ENCODE assay signal across 8 cellular contexts in genomic region chr16:56933266-56933619, GRCh38. TPM values are rescaled to one million over a fixed set of nuclear protein-coding genes. Genes with fewer than 3 reads are reported as not detected.
DNase-seq lines count a peak whose midpoint lies in the region; ATAC-seq and TF ChIP-seq lines count a peak whose summit lies in the region.

No MANE protein-coding gene starts in this region.

- TF ChIP-seq CTCF in HEK293 (tag by site-specific recombination; IDR thresholded peaks at IDR 0.05): no peak
- TF ChIP-seq CTCF in VCaP (conservative IDR thresholded peaks at IDR 0.05): no peak
- no peak for TF ChIP-seq CTCF in fibroblast of the aortic adventitia (IDR thresholded peaks at IDR 0.05; ENCODE audit: insufficient read depth, low read length)

- peak; percentile 35 for DNase-seq in fibroblast of the aortic adventitia (ENCODE audit: low read depth)
- DNase-seq in NCI-H446 treated with DMSO at 0.1 percent for 48 hours (lab: John Stamatoyannopoulos, UW): no peak
- DNase-seq in iPS-NIHi11 (ENCODE audit: low spot score): no peak
- DNase-seq in foreskin melanocyte: no peak

- H3K9ac ChIP-seq in skeletal muscle tissue (ENCODE audit: low read depth in 1 of 3, low read length in 3 of 3): peak overlapping the region; percentile 95 to 100 (median 98)

- H3K4me3 ChIP-seq in HEK293 (ENCODE audit: low read depth, low read length): peak overlapping the region; percentile 67
- H3K4me3 ChIP-seq in fibroblast of the aortic adventitia (ENCODE audit: low read depth, low read length): peak overlapping the region; percentile 93
- H3K4me3 ChIP-seq in skeletal muscle tissue (ENCODE audit: low read length in 3 of 3): peak overlapping the region; percentile 95 to 98 (median 97)

- CTCF ChIA-PET in HEK293 (lab: Yijun Ruan, JAX): interaction anchor here (1.1 to 1.6 kb wide), 2 partner anchors 18 to 64 kb away, joined by 3 to 5 read pairs; no protein-coding TSS in a partner anchor

- H3K4me1 ChIP-seq in HEK293 (ENCODE audit: control insufficient read depth, insufficient read depth, low read length) (peaks cover 3% of the 10 kb centered on the region; the same call in 1 of the 2 replicates), skeletal muscle tissue (ENCODE audit: control insufficient read depth in 3 of 3, insufficient read depth in 3 of 3, low read length in 3 of 3) (peaks cover 19 to 31% (median 25%) of the 10 kb centered on the region in 3 donors)

- H3K27me3 ChIP-seq in skeletal muscle tissue (ENCODE audit: control insufficient read depth in 3 of 3, insufficient read depth in 3 of 3, low read length in 3 of 3): no peaks in the 10 kb centered on the region

- H3K27ac ChIP-seq in HEK293 (ENCODE audit: extremely low read depth, low read depth, low read length): no peak overlapping the region; the same call in 1 of the 2 replicates
- H3K27ac ChIP-seq in VCaP: peak overlapping the region; percentile 92
- H3K27ac ChIP-seq in skeletal muscle tissue (ENCODE audit: low read depth, low read length): peak overlapping the region; percentile 98

- no peaks in the 10 kb centered on the region for H3K9me3 ChIP-seq in HEK293 (ENCODE audit: control insufficient read depth, insufficient read depth, low read depth, low read length)
- H3K9me3 ChIP-seq in skeletal muscle tissue (ENCODE audit: control insufficient read depth in 3 of 3, low read length in 3 of 3): no peaks in the 10 kb centered on the region

- ATAC-seq in GM21447 (IDR thresholded peaks at IDR 0.05; ENCODE audit: unreplicated experiment): no peak

- POLR2A ChIA-PET in HEK293 (lab: Yijun Ruan, JAX): interaction anchor here (0.5 to 3.3 kb wide), 5 partner anchors 11 to 119 kb away, joined by 3 to 16 read pairs (median 4); no protein-coding TSS in a partner anchor

- H3K36me3 ChIP-seq in HEK293 (ENCODE audit: control insufficient read depth in 2 of 2, insufficient read depth in 1 of 2, low read length in 2 of 2): peaks cover 15 to 33% of the 10 kb centered on the region in 2 experiments
- peaks cover 26 to 32% (median 27%) of the 10 kb centered on the region in 3 donors for H3K36me3 ChIP-seq in skeletal muscle tissue (ENCODE audit: control insufficient read depth in 3 of 3, insufficient read depth in 3 of 3, low read length in 3 of 3)

TF ChIP-seq in HEK293, 187 proteins besides CTCF, POLR2A, EP300 and RAD21:
- no peak for TF ChIP-seq OVOL3 (tag by site-specific recombination; IDR thresholded peaks at IDR 0.05)
- TF ChIP-seq ZBTB20 (tag by site-specific recombination; IDR thresholded peaks at IDR 0.05): no peak
- TF ChIP-seq ZSCAN5A (tag by site-specific recombination; IDR thresholded peaks at IDR 0.05): no peak
- TF ChIP-seq ZSCAN30 (tag by site-specific recombination; IDR thresholded peaks at IDR 0.05): no peak
- TF ChIP-seq ZNF692 (tag by site-specific recombination; IDR thresholded peaks at IDR 0.05): no peak
- TF ChIP-seq KLF16 (tag by site-specific recombination; IDR thresholded peaks at IDR 0.05): 0 out of 2 replicates have a peak, but pooled peaks have one; percentile 10
- no peak for TF ChIP-seq ZEB2 (tag by site-specific recombination; IDR thresholded peaks at IDR 0.05)

RNA-seq across cellular contexts. Expression of gene HERPUD1, which starts 1.3 kb away (rescaled TPM):
- 34.0 and 151 TPM in 2 replicates for total RNA-seq in fibroblast of the aortic adventitia (ENCODE audit: low replicate concordance)
- 76.2 TPM for total RNA-seq in skeletal muscle tissue

RNA-seq across cellular contexts. Expression of gene CETP, which starts 28.5 kb away (rescaled TPM):
- total RNA-seq in fibroblast of the aortic adventitia (ENCODE audit: low replicate concordance) (not detected in 2 replicates), skeletal muscle tissue (3.1 TPM)

RNA-seq across cellular contexts. Expression of gene NLRC5, which starts 56.1 kb away (rescaled TPM):
- total RNA-seq in fibroblast of the aortic adventitia (ENCODE audit: low replicate concordance) (13.0 and 31.0 TPM in 2 replicates), skeletal muscle tissue (5.7 TPM)
